In the genomic region with DNA sequence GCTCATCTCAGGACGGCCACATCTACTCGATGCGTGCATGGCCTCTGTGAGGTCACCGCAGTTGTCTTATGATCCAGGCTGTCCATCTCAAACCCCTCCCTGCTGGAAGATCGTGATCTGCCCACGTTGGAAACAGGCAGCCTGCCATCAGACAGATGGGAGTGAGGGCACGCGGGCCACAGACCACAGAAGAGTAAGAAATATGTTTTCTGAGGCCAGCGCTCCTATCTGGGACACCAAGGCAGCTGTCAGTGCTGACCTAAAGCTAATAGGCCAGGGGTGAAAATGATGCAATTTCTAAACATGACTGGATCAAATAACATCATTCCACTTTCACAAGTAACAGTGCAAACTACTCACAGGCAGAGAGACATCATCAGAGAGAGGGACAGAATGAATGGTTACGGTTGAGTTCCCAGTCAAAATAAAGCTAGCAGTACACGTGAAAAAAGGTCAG, we compare ENCODE assay signal across 19 cellular contexts. TPM values are rescaled to one million over a fixed set of nuclear protein-coding genes. Genes with fewer than 3 reads are reported as not detected.
A peak's percentile ranks its signal among the peaks of the same experiment; 100 is the strongest.
DNase-seq lines count a peak whose midpoint lies in the region; ATAC-seq and TF ChIP-seq lines count a peak whose summit lies in the region.
"Had no signal": no experiment of that assay in that cellular context is flagged by ENCODE, and none has a peak within 500 bp of the region (broad histone marks: within the 10 kb centered on the region; RNA-seq: fewer than 3 reads in every experiment).

No MANE protein-coding gene starts in this region.

- no peak for ATAC-seq in effector memory CD8-positive, alpha-beta T cell (replicated peaks)
- no peak for ATAC-seq in HG02571 (IDR thresholded peaks at IDR 0.05; ENCODE audit: unreplicated experiment)
- ATAC-seq: stimulated activated naive CD8-positive, alpha-beta T cell treated with anti-CD3 and anti-CD28 coated beads, Interleukin-15, Interleukin-2, amounts not matched to agents 100 U/mL and 50 U/mL, for 24 hours had no signal

- TF ChIP-seq CTCF in neural progenitor cell (IDR thresholded peaks at IDR 0.05): no peak

- H3K79me2 ChIP-seq in neural progenitor cell (ENCODE audit: low read depth): no peaks in the 10 kb centered on the region

- H3K27ac Mint-ChIP-seq in neural progenitor cell: no peak overlapping the region
- H3K27ac Mint-ChIP-seq in effector memory CD8-positive, alpha-beta T cell: no peak overlapping the region

- H3K27me3 ChIP-seq in neural progenitor cell: no peaks in the 10 kb centered on the region
- H3K27me3 ChIP-seq: esophagus muscularis mucosa, ovary had no signal

- H3K4me3 ChIP-seq in neural progenitor cell: no peak overlapping the region
- H3K4me3 ChIP-seq: esophagus muscularis mucosa, ovary had no signal

- H3K4me2 ChIP-seq in neural progenitor cell: no peak overlapping the region

- DNase-seq in D341Med (ENCODE audit: low spot score): peak; percentile 36
- DNase-seq in M059J (ENCODE audit: low read depth): peak; percentile 5
- DNase-seq in cerebellum (ENCODE audit: low spot score): peak; percentile 79
- DNase-seq in neural progenitor cell (ENCODE audit: low spot score): no peak
- DNase-seq in stimulated activated CD4-positive, alpha-beta T cell treated with anti-CD3 and anti-CD28 coated beads, Interleukin-2, amount 100 ng/mL, for 24 hours: no peak
- no peak for DNase-seq in effector memory CD8-positive, alpha-beta T cell
- DNase-seq in SW 1271 (lab: John Stamatoyannopoulos, UW): no peak
- DNase-seq: activated CD4-positive, CD25-positive, alpha-beta regulatory T cell treated with anti-CD3 and anti-CD28 coated beads, Interleukin-2, amount 50 U/mL, for 72 hours; activated gamma-delta T cell; Karpas-422; kidney glomerular epithelial cell; NCI-H187; ovary; stimulated activated naive CD8-positive, alpha-beta T cell treated with anti-CD3 and anti-CD28 coated beads, Interleukin-15, Interleukin-2, amounts not matched to agents 100 U/mL and 50 U/mL, for 24 hours had no signal

- H3K27me3 Mint-ChIP-seq in neural progenitor cell (ENCODE audit: insufficient read depth, low read depth): peaks cover 2% of the 10 kb centered on the region
- H3K27me3 Mint-ChIP-seq in effector memory CD8-positive, alpha-beta T cell: peaks cover 0 to 4% of the 10 kb centered on the region in 2 donors

- H3F3A ChIP-seq in neural progenitor cell (ENCODE audit: low read depth): no peaks in the 10 kb centered on the region

- H3K4me1 ChIP-seq in neural progenitor cell: no peaks in the 10 kb centered on the region
- H3K4me1 ChIP-seq: esophagus muscularis mucosa had no signal

- H3K9ac ChIP-seq in neural progenitor cell: no peak overlapping the region

- no peak overlapping the region for H3K4me3 Mint-ChIP-seq in neural progenitor cell
- no peak overlapping the region for H3K4me3 Mint-ChIP-seq in effector memory CD8-positive, alpha-beta T cell

- H3K36me3 Mint-ChIP-seq in neural progenitor cell: peaks cover 17% of the 10 kb centered on the region
- no peaks in the 10 kb centered on the region for H3K36me3 Mint-ChIP-seq in effector memory CD8-positive, alpha-beta T cell (ENCODE audit: insufficient read depth)

- H2AFZ ChIP-seq in neural progenitor cell (replicated peaks): peak overlapping the region; percentile 72

- H3K4me1 Mint-ChIP-seq in neural progenitor cell: no peaks in the 10 kb centered on the region
- H3K4me1 Mint-ChIP-seq in effector memory CD8-positive, alpha-beta T cell (ENCODE audit: low read depth in 2 of 2): no peaks in the 10 kb centered on the region

- H3K36me3 ChIP-seq in neural progenitor cell: no peaks in the 10 kb centered on the region
- H3K36me3 ChIP-seq: esophagus muscularis mucosa, ovary had no signal

- H3K27ac ChIP-seq in neural progenitor cell: no peak overlapping the region
- H3K27ac ChIP-seq: esophagus muscularis mucosa, HL-60, ovary had no signal

- H3K9me3 Mint-ChIP-seq in neural progenitor cell: no peaks in the 10 kb centered on the region
- H3K9me3 Mint-ChIP-seq in effector memory CD8-positive, alpha-beta T cell: no peaks in the 10 kb centered on the region

- no peaks in the 10 kb centered on the region for H4K20me1 ChIP-seq in neural progenitor cell (ENCODE audit: low read depth)

- no peaks in the 10 kb centered on the region for H3K9me3 ChIP-seq in neural progenitor cell (ENCODE audit: low read depth)
- H3K9me3 ChIP-seq: esophagus muscularis mucosa, ovary had no signal

RNA-seq across cellular contexts. Expression of a gene that starts 57.1 kb away (rescaled TPM):
- not detected in 2 replicates for total RNA-seq in M059J (2014; rRNA removed; shearing (Covaris generic))
- total RNA-seq in cerebellum: 1.2 TPM
- 0.11 TPM in 1 of 2 replicates, not detected in the other for total RNA-seq in neural progenitor cell (ENCODE audit: low replicate concordance)
- total RNA-seq: esophagus muscularis mucosa; mononuclear cell; ovary; T-helper 2 cell treated with Interferon-gamma antibody and Interleukin-4, amounts not matched to agents 100 ng/mL and 5 ng/mL, for 36 hours had no signal

Comparison
In these comparisons a context has a peak if more than half of its experiments do, and no peak if none do; other contexts are left out.
1. DNase-seq: peak in D341Med (single experiment), M059J (single experiment) and cerebellum (single experiment); none in neural progenitor cell (single experiment), stimulated activated CD4-positive, alpha-beta T cell treated with anti-CD3 and anti-CD28 coated beads, Interleukin-2, amount 100 ng/mL, for 24 hours (0 of 2), effector memory CD8-positive, alpha-beta T cell (0 of 3) and SW 1271 (0 of 2).